Comparison of ENCODE assay signal across 1 cellular context in genomic region chr10:72045586-72045985, GRCh38.
TF ChIP-seq lines count a peak whose summit lies in the region.

No MANE protein-coding gene starts in this region.

TF ChIP-seq in HepG2, 621 proteins besides CTCF, POLR2A, EP300 and RAD21 (continued from another document):
- TF ChIP-seq USF2 (IDR thresholded peaks at IDR 0.05; ENCODE audit: low read depth, low read length) (no peak), USF2 (CRISPR knock-in tag; IDR thresholded peaks at IDR 0.05; ENCODE audit: borderline replicate concordance) (no peak), ZNF503 (CRISPR knock-in tag; IDR thresholded peaks at IDR 0.05) (no peak)
TF ChIP-seq in HepG2: peak in this region for 0.
